Comparison of ENCODE assay signal across 1 cellular context in the genomic region with DNA sequence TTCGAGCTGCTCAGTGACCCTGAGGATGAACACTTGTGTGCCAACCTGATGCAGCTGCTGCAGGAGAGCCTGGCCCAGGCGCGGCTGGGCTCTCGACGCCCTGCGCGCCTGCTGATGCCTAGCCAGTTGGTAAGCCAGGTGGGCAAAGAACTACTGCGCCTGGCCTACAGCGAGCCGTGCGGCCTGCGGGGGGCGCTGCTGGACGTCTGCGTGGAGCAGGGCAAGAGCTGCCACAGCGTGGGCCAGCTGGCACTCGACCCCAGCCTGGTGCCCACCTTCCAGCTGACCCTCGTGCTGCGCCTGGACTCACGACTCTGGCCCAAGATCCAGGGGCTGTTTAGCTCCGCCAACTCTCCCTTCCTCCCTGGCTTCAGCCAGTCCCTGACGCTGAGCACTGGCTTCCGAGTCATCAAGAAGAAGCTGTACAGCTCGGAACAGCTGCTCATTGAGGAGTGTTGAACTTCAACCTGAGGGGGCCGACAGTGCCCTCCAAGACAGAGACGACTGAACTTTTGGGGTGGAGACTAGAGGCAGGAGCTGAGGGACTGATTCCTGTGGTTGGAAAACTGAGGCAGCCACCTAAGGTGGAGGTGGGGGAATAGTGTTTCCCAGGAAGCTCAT.
TF ChIP-seq lines count a peak whose summit lies in the region.

No MANE protein-coding gene starts in this region.

TF ChIP-seq in GM12878, 131 proteins besides CTCF, POLR2A, EP300 and RAD21:
- TF ChIP-seq IRF4 (IDR thresholded peaks at IDR 0.05; ENCODE audit: low read depth, low read length) (peak; percentile 14; the same call in 1 of the 2 replicates), SMARCA5 (IDR thresholded peaks at IDR 0.05) (peak; percentile 90), TCF3 (IDR thresholded peaks at IDR 0.05; ENCODE audit: borderline replicate concordance, insufficient read depth, low read depth, low read length) (peak; percentile 75; the same call in 1 of the 2 replicates), TCF12 (IDR thresholded peaks at IDR 0.05; ENCODE audit: low read depth, low read length) (peak; percentile 46), CHD2 (IDR thresholded peaks at IDR 0.05; ENCODE audit: borderline replicate concordance, low read depth, low read length) (0 out of 2 replicates have a peak, but pooled peaks have one; percentile 13), SMC3 (IDR thresholded peaks at IDR 0.05; ENCODE audit: borderline replicate concordance, low read length) (peak; percentile 57), TAF1 (IDR thresholded peaks at IDR 0.05; ENCODE audit: borderline replicate concordance, low read depth, low read length) (no peak), CREM (IDR thresholded peaks at IDR 0.05; ENCODE audit: low read depth) (no peak), SMAD1 (IDR thresholded peaks at IDR 0.05; ENCODE audit: low read depth, partially characterized antibody) (peak; percentile 19), DPF2 (IDR thresholded peaks at IDR 0.05) (0 out of 2 replicates have a peak, but pooled peaks have one; percentile 16), CBFB (IDR thresholded peaks at IDR 0.05; ENCODE audit: low read depth) (0 out of 2 replicates have a peak, but pooled peaks have one; percentile 26), NRF1 (conservative IDR thresholded peaks at IDR 0.05; ENCODE audit: low read depth, low read length) (no peak), TBL1XR1 (IDR thresholded peaks at IDR 0.05; ENCODE audit: low read depth, low read length) (0 out of 2 replicates have a peak, but pooled peaks have one; percentile 0), YY1 (IDR thresholded peaks at IDR 0.05; ENCODE audit: low read depth, low read length) (peak; percentile 61), POLR2AphosphoS5 (IDR thresholded peaks at IDR 0.05; ENCODE audit: low read length) (peak; percentile 20; the same call in 1 of the 2 replicates), RUNX3 (IDR thresholded peaks at IDR 0.05; ENCODE audit: low read length) (peak; percentile 8; the same call in 1 of the 2 replicates), POU2F2 (IDR thresholded peaks at IDR 0.05; ENCODE audit: borderline replicate concordance, low read depth, low read length) (peak; percentile 31; the same call in 2 of the 3 replicates), ETV6 (conservative IDR thresholded peaks at IDR 0.05 in 1 of 2, IDR thresholded peaks at IDR 0.05 in 1 of 2; ENCODE audit: borderline replicate concordance in 1 of 2, low read depth in 1 of 2) (no peak), BHLHE40 (IDR thresholded peaks at IDR 0.05; ENCODE audit: borderline replicate concordance in 1 of 2, low read depth in 2 of 2, low read length in 1 of 2) (peak in 1 of 2 experiments; percentile 41; a peak in 1 of 4 replicates), NR2C2 (IDR thresholded peaks at IDR 0.05; ENCODE audit: borderline replicate concordance, control insufficient read depth, insufficient read length, low read depth) (no peak), MXI1 (IDR thresholded peaks at IDR 0.05; ENCODE audit: low read depth, low read length) (peak; percentile 73), PAX5 (IDR thresholded peaks at IDR 0.05; ENCODE audit: borderline replicate concordance, low read depth, low read length) (peak; percentile 23; the same call in 1 of the 2 replicates), TCF7 (IDR thresholded peaks at IDR 0.05; ENCODE audit: borderline replicate concordance) (no peak), IKZF2 (IDR thresholded peaks at IDR 0.05) (peak in 1 of 2 experiments; percentile 10; a peak in 1 of 4 replicates), IKZF1 (conservative IDR thresholded peaks at IDR 0.05) (peak; percentile 33; the same call in 1 of the 2 replicates), GATAD2B (conservative IDR thresholded peaks at IDR 0.05; ENCODE audit: low read depth) (0 out of 2 replicates have a peak, but pooled peaks have one; percentile 55), ZNF207 (IDR thresholded peaks at IDR 0.05; ENCODE audit: borderline replicate concordance) (peak; percentile 73), ZNF24 (IDR thresholded peaks at IDR 0.05) (0 out of 2 replicates have a peak, but pooled peaks have one; percentile 7), SIN3A (IDR thresholded peaks at IDR 0.05; ENCODE audit: low read depth, low read length) (no peak), HDGF (IDR thresholded peaks at IDR 0.05) (peak; percentile 21; the same call in 1 of the 2 replicates)
- TF ChIP-seq, protein P1, sequence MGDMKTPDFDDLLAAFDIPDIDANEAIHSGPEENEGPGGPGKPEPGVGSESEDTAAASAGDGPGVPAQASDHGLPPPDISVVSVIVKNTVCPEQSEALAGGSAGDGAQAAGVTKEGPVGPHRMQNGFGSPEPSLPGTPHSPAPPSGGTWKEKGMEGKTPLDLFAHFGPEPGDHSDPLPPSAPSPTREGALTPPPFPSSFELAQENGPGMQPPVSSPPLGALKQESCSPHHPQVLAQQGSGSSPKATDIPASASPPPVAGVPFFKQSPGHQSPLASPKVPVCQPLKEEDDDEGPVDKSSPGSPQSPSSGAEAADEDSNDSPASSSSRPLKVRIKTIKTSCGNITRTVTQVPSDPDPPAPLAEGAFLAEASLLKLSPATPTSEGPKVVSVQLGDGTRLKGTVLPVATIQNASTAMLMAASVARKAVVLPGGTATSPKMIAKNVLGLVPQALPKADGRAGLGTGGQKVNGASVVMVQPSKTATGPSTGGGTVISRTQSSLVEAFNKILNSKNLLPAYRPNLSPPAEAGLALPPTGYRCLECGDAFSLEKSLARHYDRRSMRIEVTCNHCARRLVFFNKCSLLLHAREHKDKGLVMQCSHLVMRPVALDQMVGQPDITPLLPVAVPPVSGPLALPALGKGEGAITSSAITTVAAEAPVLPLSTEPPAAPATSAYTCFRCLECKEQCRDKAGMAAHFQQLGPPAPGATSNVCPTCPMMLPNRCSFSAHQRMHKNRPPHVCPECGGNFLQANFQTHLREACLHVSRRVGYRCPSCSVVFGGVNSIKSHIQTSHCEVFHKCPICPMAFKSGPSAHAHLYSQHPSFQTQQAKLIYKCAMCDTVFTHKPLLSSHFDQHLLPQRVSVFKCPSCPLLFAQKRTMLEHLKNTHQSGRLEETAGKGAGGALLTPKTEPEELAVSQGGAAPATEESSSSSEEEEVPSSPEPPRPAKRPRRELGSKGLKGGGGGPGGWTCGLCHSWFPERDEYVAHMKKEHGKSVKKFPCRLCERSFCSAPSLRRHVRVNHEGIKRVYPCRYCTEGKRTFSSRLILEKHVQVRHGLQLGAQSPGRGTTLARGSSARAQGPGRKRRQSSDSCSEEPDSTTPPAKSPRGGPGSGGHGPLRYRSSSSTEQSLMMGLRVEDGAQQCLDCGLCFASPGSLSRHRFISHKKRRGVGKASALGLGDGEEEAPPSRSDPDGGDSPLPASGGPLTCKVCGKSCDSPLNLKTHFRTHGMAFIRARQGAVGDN (IDR thresholded peaks at IDR 0.05), result peak; percentile 88
- TF ChIP-seq, protein P2, sequence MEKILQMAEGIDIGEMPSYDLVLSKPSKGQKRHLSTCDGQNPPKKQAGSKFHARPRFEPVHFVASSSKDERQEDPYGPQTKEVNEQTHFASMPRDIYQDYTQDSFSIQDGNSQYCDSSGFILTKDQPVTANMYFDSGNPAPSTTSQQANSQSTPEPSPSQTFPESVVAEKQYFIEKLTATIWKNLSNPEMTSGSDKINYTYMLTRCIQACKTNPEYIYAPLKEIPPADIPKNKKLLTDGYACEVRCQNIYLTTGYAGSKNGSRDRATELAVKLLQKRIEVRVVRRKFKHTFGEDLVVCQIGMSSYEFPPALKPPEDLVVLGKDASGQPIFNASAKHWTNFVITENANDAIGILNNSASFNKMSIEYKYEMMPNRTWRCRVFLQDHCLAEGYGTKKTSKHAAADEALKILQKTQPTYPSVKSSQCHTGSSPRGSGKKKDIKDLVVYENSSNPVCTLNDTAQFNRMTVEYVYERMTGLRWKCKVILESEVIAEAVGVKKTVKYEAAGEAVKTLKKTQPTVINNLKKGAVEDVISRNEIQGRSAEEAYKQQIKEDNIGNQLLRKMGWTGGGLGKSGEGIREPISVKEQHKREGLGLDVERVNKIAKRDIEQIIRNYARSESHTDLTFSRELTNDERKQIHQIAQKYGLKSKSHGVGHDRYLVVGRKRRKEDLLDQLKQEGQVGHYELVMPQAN (conservative IDR thresholded peaks at IDR 0.05), result peak; percentile 50
- TF ChIP-seq, protein P3, sequence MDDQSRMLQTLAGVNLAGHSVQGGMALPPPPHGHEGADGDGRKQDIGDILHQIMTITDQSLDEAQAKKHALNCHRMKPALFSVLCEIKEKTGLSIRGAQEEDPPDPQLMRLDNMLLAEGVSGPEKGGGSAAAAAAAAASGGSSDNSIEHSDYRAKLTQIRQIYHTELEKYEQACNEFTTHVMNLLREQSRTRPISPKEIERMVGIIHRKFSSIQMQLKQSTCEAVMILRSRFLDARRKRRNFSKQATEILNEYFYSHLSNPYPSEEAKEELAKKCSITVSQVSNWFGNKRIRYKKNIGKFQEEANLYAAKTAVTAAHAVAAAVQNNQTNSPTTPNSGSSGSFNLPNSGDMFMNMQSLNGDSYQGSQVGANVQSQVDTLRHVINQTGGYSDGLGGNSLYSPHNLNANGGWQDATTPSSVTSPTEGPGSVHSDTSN (IDR thresholded peaks at IDR 0.05; ENCODE audit: insufficient replicate concordance, low read depth, low read length), result no peak
- TF ChIP-seq, protein P4, sequence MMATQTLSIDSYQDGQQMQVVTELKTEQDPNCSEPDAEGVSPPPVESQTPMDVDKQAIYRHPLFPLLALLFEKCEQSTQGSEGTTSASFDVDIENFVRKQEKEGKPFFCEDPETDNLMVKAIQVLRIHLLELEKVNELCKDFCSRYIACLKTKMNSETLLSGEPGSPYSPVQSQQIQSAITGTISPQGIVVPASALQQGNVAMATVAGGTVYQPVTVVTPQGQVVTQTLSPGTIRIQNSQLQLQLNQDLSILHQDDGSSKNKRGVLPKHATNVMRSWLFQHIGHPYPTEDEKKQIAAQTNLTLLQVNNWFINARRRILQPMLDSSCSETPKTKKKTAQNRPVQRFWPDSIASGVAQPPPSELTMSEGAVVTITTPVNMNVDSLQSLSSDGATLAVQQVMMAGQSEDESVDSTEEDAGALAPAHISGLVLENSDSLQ (IDR thresholded peaks at IDR 0.05), result no peak
- TF ChIP-seq, protein P5, sequence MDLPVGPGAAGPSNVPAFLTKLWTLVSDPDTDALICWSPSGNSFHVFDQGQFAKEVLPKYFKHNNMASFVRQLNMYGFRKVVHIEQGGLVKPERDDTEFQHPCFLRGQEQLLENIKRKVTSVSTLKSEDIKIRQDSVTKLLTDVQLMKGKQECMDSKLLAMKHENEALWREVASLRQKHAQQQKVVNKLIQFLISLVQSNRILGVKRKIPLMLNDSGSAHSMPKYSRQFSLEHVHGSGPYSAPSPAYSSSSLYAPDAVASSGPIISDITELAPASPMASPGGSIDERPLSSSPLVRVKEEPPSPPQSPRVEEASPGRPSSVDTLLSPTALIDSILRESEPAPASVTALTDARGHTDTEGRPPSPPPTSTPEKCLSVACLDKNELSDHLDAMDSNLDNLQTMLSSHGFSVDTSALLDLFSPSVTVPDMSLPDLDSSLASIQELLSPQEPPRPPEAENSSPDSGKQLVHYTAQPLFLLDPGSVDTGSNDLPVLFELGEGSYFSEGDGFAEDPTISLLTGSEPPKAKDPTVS (IDR thresholded peaks at IDR 0.05; ENCODE audit: low read depth, low read length), result no peak
